In genomic region chr11:63508009-63508408, GRCh38 we compare ENCODE assay signal across 8 cellular contexts. TPM values are rescaled to one million over a fixed set of nuclear protein-coding genes. Genes with fewer than 3 reads are reported as not detected.
DNase-seq lines count a peak whose midpoint lies in the region; ATAC-seq, FAIRE-seq and TF ChIP-seq lines count a peak whose summit lies in the region.

No MANE protein-coding gene starts in this region.

- no peak overlapping the region for H3K4me3 Mint-ChIP-seq in stimulated activated effector memory CD8-positive, alpha-beta T cell treated with anti-CD3 and anti-CD28 coated beads, Interleukin-12 subunit alpha, Interleukin-12 subunit beta, amount 100 ng/mL, for 72 hours

- H3K4me3 ChIP-seq in A549 (no peak overlapping the region), GM12875 (ENCODE audit: low read depth, low read length) (no peak overlapping the region)

- CTCF ChIA-PET in A549 (lab: Yijun Ruan, JAX), result interaction anchor here (0.7 to 5.0 kb wide), 4 partner anchors 12 to 59 kb away, joined by 3 to 29 read pairs (median 4); no protein-coding TSS in a partner anchor

- peak; percentile 44 to 50 for TF ChIP-seq RAD21 in A549 (conservative IDR thresholded peaks at IDR 0.05 in 1 of 2, IDR thresholded peaks at IDR 0.05 in 1 of 2)

- H3K4me1 Mint-ChIP-seq in stimulated activated effector memory CD8-positive, alpha-beta T cell treated with anti-CD3 and anti-CD28 coated beads, Interleukin-12 subunit alpha, Interleukin-12 subunit beta, amount 100 ng/mL, for 72 hours, result no peaks in the 10 kb centered on the region

- H3K4me1 ChIP-seq in A549, result peaks cover 14% of the 10 kb centered on the region

- intact Hi-C loops in head of caudate nucleus (cut with DNase I), result no loop called here

- TF ChIP-seq POLR2A in A549 (IDR thresholded peaks at IDR 0.05; ENCODE audit: low read length), result no peak

- POLR2A ChIA-PET in A549 (lab: Yijun Ruan, JAX), result no interaction called here

- ATAC-seq in A549, result peak; percentile 82 to 89
- ATAC-seq in stimulated activated effector memory CD8-positive, alpha-beta T cell treated with anti-CD3 and anti-CD28 coated beads, Interleukin-12 subunit alpha, Interleukin-12 subunit beta, amount 100 ng/mL, for 72 hours, result peak; percentile 42

- H3K36me3 Mint-ChIP-seq in stimulated activated effector memory CD8-positive, alpha-beta T cell treated with anti-CD3 and anti-CD28 coated beads, Interleukin-12 subunit alpha, Interleukin-12 subunit beta, amount 100 ng/mL, for 72 hours, result no peaks in the 10 kb centered on the region

- DNase-seq in A549 (ENCODE audit: low read depth in 1 of 2, low spot score in 1 of 2) (peak; percentile 54 to 60), SK-N-DZ (ENCODE audit: low spot score) (peak; percentile 7), head of caudate nucleus (peak; percentile 56 to 92 (median 81)), NCI-H1417 treated with DMSO at 0.1 percent for 48 hours (lab: John Stamatoyannopoulos, UW) (no peak), NCI-H446 (lab: John Stamatoyannopoulos, UW) (no peak)
- DNase-seq in stimulated activated effector memory CD8-positive, alpha-beta T cell treated with anti-CD3 and anti-CD28 coated beads, Interleukin-12 subunit alpha, Interleukin-12 subunit beta, amount 100 ng/mL, for 72 hours (ENCODE audit: low spot score in 2 of 2), result no peak
- DNase-seq in effector CD8-positive, alpha-beta T cell (lab: John Stamatoyannopoulos, UW), result no peak

- no peaks in the 10 kb centered on the region for H3K9me3 Mint-ChIP-seq in stimulated activated effector memory CD8-positive, alpha-beta T cell treated with anti-CD3 and anti-CD28 coated beads, Interleukin-12 subunit alpha, Interleukin-12 subunit beta, amount 100 ng/mL, for 72 hours

- 81% methylated on average over 3 of the region's 3 CpGs for WGBS in A549 (ENCODE audit: missing lambda C conversion rate)

- no peak overlapping the region for H3K27ac ChIP-seq in A549

- no peak for FAIRE-seq in A549 (lab: Jason Lieb, UNC)

- no peak overlapping the region for H3K27ac Mint-ChIP-seq in stimulated activated effector memory CD8-positive, alpha-beta T cell treated with anti-CD3 and anti-CD28 coated beads, Interleukin-12 subunit alpha, Interleukin-12 subunit beta, amount 100 ng/mL, for 72 hours

- peak; percentile 37; the same call in 2 of the 3 replicates for TF ChIP-seq CTCF in A549 (IDR thresholded peaks at IDR 0.05)
- TF ChIP-seq CTCF in GM12875 (IDR thresholded peaks at IDR 0.05; ENCODE audit: borderline replicate concordance, insufficient read depth, low read depth, low read length), result peak; percentile 50

- H3K4me2 ChIP-seq in A549, result no peak overlapping the region

- TF ChIP-seq EP300 in A549 (IDR thresholded peaks at IDR 0.05), result no peak

- H3K9me3 ChIP-seq in A549, result no peaks in the 10 kb centered on the region

TF ChIP-seq in A549, 52 proteins besides CTCF, POLR2A, EP300 and RAD21:
- peak; percentile 34; the same call in 1 of the 3 replicates for TF ChIP-seq SMC3 (IDR thresholded peaks at IDR 0.05)
- TF ChIP-seq HEYL (CRISPR knock-in tag; IDR thresholded peaks at IDR 0.05), result no peak
- no peak for TF ChIP-seq CBX8 (IDR thresholded peaks at IDR 0.05)
- no peak for TF ChIP-seq ZFP36 (IDR thresholded peaks at IDR 0.05; ENCODE audit: borderline replicate concordance, partially characterized antibody)

RNA-seq across cellular contexts. Expression of gene LGALS12, which starts 2.1 kb away (rescaled TPM):
- polyA plus RNA-seq in A549 (2011; rRNA removed) (not detected in 2 replicates), A549 (2017; fragmentation: RNase III; extraction: RNeasy Plus Mini Kit Qiagen cat#74134 plus additional on column Dnase treatment) (not detected in 3 replicates)
- 0.03 and 0.05 TPM in 2 replicates for polyA plus RNA-seq in A549 (2012; cell fraction: cytosol; rRNA removed)
- 0.04 TPM in 1 of 2 replicates, not detected in the other for polyA plus RNA-seq in A549 (2012; cell fraction: nucleus; rRNA removed)
- polyA minus RNA-seq in A549 (2011; rRNA and poly(A)+ RNA removed), result not detected in 2 replicates
- polyA plus RNA-seq in SK-N-DZ (2014; cell fraction: cytosol; rRNA removed), result not detected in 2 replicates
- not detected in 2 replicates for polyA plus RNA-seq in SK-N-DZ (2014; cell fraction: nucleus; rRNA removed)

RNA-seq across cellular contexts. Expression of gene PLAAT5, which starts 17.0 kb away (rescaled TPM):
- 0.12 and 0.25 TPM in 2 replicates for polyA plus RNA-seq in A549 (2011; rRNA removed)
- 0.04 TPM in 1 of 2 replicates, not detected in the other for polyA plus RNA-seq in A549 (2012; cell fraction: cytosol; rRNA removed)
- not detected in 2 replicates for polyA plus RNA-seq in A549 (2012; cell fraction: nucleus; rRNA removed)
- 0.04 to 0.08 TPM in 2 of 3 replicates, not detected in the other for polyA plus RNA-seq in A549 (2017; fragmentation: RNase III; extraction: RNeasy Plus Mini Kit Qiagen cat#74134 plus additional on column Dnase treatment)
- 0.15 TPM in 1 of 2 replicates, not detected in the other for polyA minus RNA-seq in A549 (2011; rRNA and poly(A)+ RNA removed)
- polyA plus RNA-seq in SK-N-DZ (2014; cell fraction: cytosol; rRNA removed), result not detected in 2 replicates
- polyA plus RNA-seq in SK-N-DZ (2014; cell fraction: nucleus; rRNA removed), result not detected in 2 replicates

RNA-seq across cellular contexts. Expression of gene PLAAT4, which starts 28.6 kb away (rescaled TPM):
- 1.6 and 2.4 TPM in 2 replicates for polyA plus RNA-seq in A549 (2011; rRNA removed)
- polyA plus RNA-seq in A549 (2012; cell fraction: cytosol; rRNA removed), result 0.91 and 1.4 TPM in 2 replicates
- polyA plus RNA-seq in A549 (2012; cell fraction: nucleus; rRNA removed), result 0.48 and 0.80 TPM in 2 replicates
- polyA plus RNA-seq in A549 (2017; fragmentation: RNase III; extraction: RNeasy Plus Mini Kit Qiagen cat#74134 plus additional on column Dnase treatment), result 0.74 to 1.8 TPM (median 1.4 TPM) in 3 replicates
- 1.0 and 1.3 TPM in 2 replicates for polyA minus RNA-seq in A549 (2011; rRNA and poly(A)+ RNA removed)
- polyA plus RNA-seq in SK-N-DZ (2014; cell fraction: cytosol; rRNA removed), result not detected in 2 replicates
- polyA plus RNA-seq in SK-N-DZ (2014; cell fraction: nucleus; rRNA removed), result not detected in 2 replicates

RNA-seq across cellular contexts. Expression of gene PLAAT2, which starts 55.2 kb away (rescaled TPM):
- polyA plus RNA-seq in A549 (2011; rRNA removed) (0.56 and 0.57 TPM in 2 replicates), A549 (2017; fragmentation: RNase III; extraction: RNeasy Plus Mini Kit Qiagen cat#74134 plus additional on column Dnase treatment) (0.14 to 0.42 TPM (median 0.26 TPM) in 3 replicates)
- polyA plus RNA-seq in A549 (2012; cell fraction: cytosol; rRNA removed), result 0.71 and 1.3 TPM in 2 replicates
- polyA plus RNA-seq in A549 (2012; cell fraction: nucleus; rRNA removed), result 1.6 and 1.8 TPM in 2 replicates
- 0.39 TPM in 1 of 2 replicates, not detected in the other for polyA minus RNA-seq in A549 (2011; rRNA and poly(A)+ RNA removed)
- not detected in 2 replicates for polyA plus RNA-seq in SK-N-DZ (2014; cell fraction: cytosol; rRNA removed)
- not detected in 2 replicates for polyA plus RNA-seq in SK-N-DZ (2014; cell fraction: nucleus; rRNA removed)

Comparison
In these comparisons a context has a peak if more than half of its experiments do, and no peak if none do; other contexts are left out.
1. DNase-seq: peak in A549 (2 of 2), SK-N-DZ (single experiment) and head of caudate nucleus (42 of 42); none in stimulated activated effector memory CD8-positive, alpha-beta T cell treated with anti-CD3 and anti-CD28 coated beads, Interleukin-12 subunit alpha, Interleukin-12 subunit beta, amount 100 ng/mL, for 72 hours (0 of 2), effector CD8-positive, alpha-beta T cell (single experiment), NCI-H1417 treated with DMSO at 0.1 percent for 48 hours (single experiment) and NCI-H446 (0 of 2).